Comparison of ENCODE assay signal across 9 cellular contexts in genomic region chr17:77834170-77835115, GRCh38.
A peak's percentile ranks its signal among the peaks of the same experiment; 100 is the strongest.
DNase-seq lines count a peak whose midpoint lies in the region; ATAC-seq, FAIRE-seq and TF ChIP-seq lines count a peak whose summit lies in the region.
"Had no signal": no experiment of that assay in that cellular context is flagged by ENCODE, and none has a peak within 500 bp of the region (broad histone marks: within the 10 kb centered on the region; RNA-seq: fewer than 3 reads in every experiment).

No MANE protein-coding gene starts in this region.

- no peak overlapping the region for H3K4ac ChIP-seq in H1 (replicated peaks; ENCODE audit: insufficient read length, low read depth, low read length)
- H3K4ac ChIP-seq in neuronal stem cell (ENCODE audit: low read length): no peak overlapping the region

- H2BK15ac ChIP-seq in H1 (ENCODE audit: low read length) (0 out of 2 replicates have a peak overlapping the region, but pooled peaks have one; percentile 61), neuronal stem cell (ENCODE audit: low read length) (peak overlapping the region; percentile 51)

- H2AK5ac ChIP-seq in H1 (ENCODE audit: low read depth, low read length) (no peak overlapping the region), neuronal stem cell (ENCODE audit: low read depth, low read length) (peak overlapping the region; percentile 50)

- no peaks in the 10 kb centered on the region for H3K27me3 ChIP-seq in H1 (replicated peaks in 1 of 4; ENCODE audit: control insufficient read depth in 3 of 4, extremely low read depth in 1 of 4, insufficient read depth in 3 of 4, low read length in 3 of 4)
- peaks cover 0 to 3% (median 0%) of the 10 kb centered on the region in 3 experiments for H3K27me3 ChIP-seq in neuronal stem cell (ENCODE audit: control insufficient read depth in 3 of 3, insufficient read depth in 3 of 3, low read depth in 1 of 3, low read length in 3 of 3)
- no peaks in the 10 kb centered on the region for H3K27me3 ChIP-seq in tibial artery

- no peaks in the 10 kb centered on the region for H3K79me1 ChIP-seq in H1 (ENCODE audit: low read depth, low read length)
- H3K79me1 ChIP-seq in neuronal stem cell (ENCODE audit: low read depth, low read length): no peaks in the 10 kb centered on the region

- DNase-seq in GM03348 (ENCODE audit: low spot score): peak; percentile 84
- peak; percentile 89 for DNase-seq in MV-4-11 (lab: John Stamatoyannopoulos, UW)
- DNase-seq in activated CD4-positive, alpha-beta T cell treated with anti-CD3 and anti-CD28 coated beads, Interleukin-2, amount 50 U/mL, for 4 hours: peak; percentile 54 to 61
- no peak for DNase-seq in H1 (ENCODE audit: low read depth in 1 of 2, low spot score in 2 of 2)
- DNase-seq in neuronal stem cell (ENCODE audit: low spot score): no peak
- peak; percentile 83 to 92 for DNase-seq in tibial artery

- H3K79me2 ChIP-seq in H1 (ENCODE audit: control insufficient read depth in 1 of 2, insufficient read depth in 2 of 2, low read length in 2 of 2): no peaks in the 10 kb centered on the region

- H3K18ac ChIP-seq in H1 (ENCODE audit: extremely low read depth, low read length) (peak overlapping the region; percentile 87), neuronal stem cell (ENCODE audit: low read length) (peak overlapping the region; percentile 84)

- ATAC-seq in HG03097 (IDR thresholded peaks at IDR 0.05; ENCODE audit: low FRiP score, unreplicated experiment) (no peak), GM21367 (IDR thresholded peaks at IDR 0.05; ENCODE audit: unreplicated experiment) (no peak)

- no peak overlapping the region for H3K14ac ChIP-seq in H1 (ENCODE audit: insufficient read length)
- no peak overlapping the region for H3K14ac ChIP-seq in neuronal stem cell (ENCODE audit: low read length)

- H3K4me1 ChIP-seq in H1 (replicated peaks in 1 of 4; ENCODE audit: control insufficient read depth in 3 of 4, insufficient read depth in 4 of 4, low read length in 3 of 4) (peaks cover 0 to 21% (median 14%) of the 10 kb centered on the region in 4 experiments; a peak in 5 of 7 replicates), neuronal stem cell (ENCODE audit: control insufficient read depth in 2 of 2, insufficient read depth in 1 of 2, low read depth in 1 of 2, low read length in 2 of 2) (peaks cover 30 to 32% of the 10 kb centered on the region in 2 donors), tibial artery (peaks cover 14 to 61% (median 39%) of the 10 kb centered on the region in 4 donors)

- H3K23ac ChIP-seq in H1 (ENCODE audit: insufficient read length) (no peak overlapping the region), neuronal stem cell (ENCODE audit: low read depth, low read length, poor library complexity) (no peak overlapping the region)

- no peak for TF ChIP-seq POLR2A in H1 (IDR thresholded peaks at IDR 0.05; ENCODE audit: control extremely low read depth in 1 of 2, low read depth in 2 of 2, low read length in 2 of 2)

- no peak overlapping the region for H4K5ac ChIP-seq in H1 (ENCODE audit: insufficient read length, low read depth, low read length)

- H3K4me3 ChIP-seq in H1 (ENCODE audit: extremely low read depth in 1 of 4, insufficient read depth in 2 of 4, low read depth in 3 of 4, low read length in 4 of 4) (no peak overlapping the region), neuronal stem cell (ENCODE audit: low read length in 2 of 2) (no peak overlapping the region), tibial artery (peak overlapping the region in 1 of 2 donors; percentile 12)

- no peaks in the 10 kb centered on the region for H3K23me2 ChIP-seq in H1 (ENCODE audit: low read depth, low read length)

- H3K27ac ChIP-seq in H1 (ENCODE audit: low read depth, low read length): no peak overlapping the region
- H3K27ac ChIP-seq in neuronal stem cell (replicated peaks; ENCODE audit: low read length): no peak overlapping the region
- peak overlapping the region; percentile 64 to 78 for H3K27ac ChIP-seq in tibial artery
- H3K27ac ChIP-seq: KMS-11 had no signal

- no peak for TF ChIP-seq RAD21 in H1 (IDR thresholded peaks at IDR 0.05 in 1 of 2, conservative IDR thresholded peaks at IDR 0.05 in 1 of 2; ENCODE audit: low read depth in 2 of 2, low read length in 2 of 2)

- TF ChIP-seq CTCF in H1 (IDR thresholded peaks at IDR 0.05; ENCODE audit: control extremely low read depth in 1 of 3, insufficient read depth in 1 of 3, low read depth in 1 of 3, low read length in 3 of 3) (no peak), tibial artery (IDR thresholded peaks at IDR 0.05) (no peak)

- H3K4me2 ChIP-seq in H1 (ENCODE audit: insufficient read depth in 1 of 2, low read depth in 2 of 2, low read length in 2 of 2): peak overlapping the region in 1 of 2 experiments; percentile 4; a peak in 1 of 4 replicates
- H3K4me2 ChIP-seq in neuronal stem cell (ENCODE audit: insufficient read depth, low read length, poor library complexity, severe bottlenecking): no peak overlapping the region
- H3K4me2 ChIP-seq: KMS-11 had no signal

- CTCF ChIA-PET in H1 (lab: Charles Lee; ENCODE audit: partially characterized antibody): interaction anchor here (0.5 to 2.1 kb wide), 7 partner anchors 14 to 208 kb away, joined by 3 to 6 read pairs (median 4); no protein-coding TSS in a partner anchor

- FAIRE-seq in H1 (lab: Jason Lieb, UNC): no peak

- H2BK5ac ChIP-seq in H1 (ENCODE audit: low read depth, low read length) (peak overlapping the region; percentile 84; the same call in 1 of the 2 replicates), neuronal stem cell (ENCODE audit: low read length) (peak overlapping the region; percentile 6)

- intact Hi-C loops in tibial artery (cut with DNase I; ENCODE audit: low total_unique reads): no loop called here

- 61% methylated on average over 12 of the region's 12 CpGs; no CpG with 5 or more reads in 1 of the 2 experiments for WGBS in H1 (ENCODE audit: extremely low coverage in 1 of 2, insufficient coverage in 1 of 2, insufficient read length in 1 of 2, insufficient replicate concordance in 2 of 2, low coverage in 1 of 2, low lambda C conversion rate in 2 of 2, missing lambda C conversion rate in 1 of 2), 2 experiments
- no CpG with 5 or more reads among the region's 12 CpGs for WGBS in neuronal stem cell (ENCODE audit: extremely low coverage in 2 of 2, insufficient read length in 2 of 2, insufficient replicate concordance in 1 of 2), 2 donors

- H3K9ac ChIP-seq in H1 (replicated peaks in 1 of 4; ENCODE audit: extremely low read depth in 1 of 4, low read depth in 3 of 4, low read length in 3 of 4) (no peak overlapping the region), neuronal stem cell (ENCODE audit: low read depth, low read length, poor library complexity) (peak overlapping the region; percentile 56)
- H3K9ac ChIP-seq: KMS-11 had no signal

- H2BK12ac ChIP-seq in H1 (ENCODE audit: low read depth, low read length) (peak overlapping the region; percentile 41; the same call in 1 of the 2 replicates), neuronal stem cell (ENCODE audit: low read length) (peak overlapping the region; percentile 1)

- no peaks in the 10 kb centered on the region for H3K9me3 ChIP-seq in H1 (ENCODE audit: insufficient read depth in 2 of 2, low read depth in 1 of 2, low read length in 1 of 2)
- no peaks in the 10 kb centered on the region for H3K9me3 ChIP-seq in neuronal stem cell (replicated peaks in 1 of 2; ENCODE audit: control insufficient read depth in 2 of 2, insufficient read depth in 1 of 2, low read depth in 1 of 2, low read length in 2 of 2)
- H3K9me3 ChIP-seq in tibial artery: no peaks in the 10 kb centered on the region

- H4K8ac ChIP-seq in H1 (ENCODE audit: extremely low read depth, insufficient read depth, low read length): no peak overlapping the region
- H4K8ac ChIP-seq in neuronal stem cell (ENCODE audit: low read depth, low read length): no peak overlapping the region

- H2AFZ ChIP-seq in H1 (ENCODE audit: low read length) (0 out of 2 replicates have a peak overlapping the region, but pooled peaks have one; percentile 24), neuronal stem cell (ENCODE audit: low read length) (peak overlapping the region; percentile 78)

- H3K56ac ChIP-seq in H1 (replicated peaks; ENCODE audit: insufficient read length, low read depth, low read length): no peak overlapping the region

- no peak overlapping the region for H4K91ac ChIP-seq in H1 (replicated peaks; ENCODE audit: insufficient read length, low read length)
- H4K91ac ChIP-seq in neuronal stem cell (ENCODE audit: low read depth, low read length, poor library complexity): no peak overlapping the region

- no peaks in the 10 kb centered on the region for H4K20me1 ChIP-seq in H1 (replicated peaks in 1 of 2; ENCODE audit: control insufficient read depth in 1 of 2, insufficient read depth in 2 of 2, low read length in 2 of 2)

- no peak overlapping the region for H2BK120ac ChIP-seq in H1 (replicated peaks; ENCODE audit: low read depth, low read length)
- no peak overlapping the region for H2BK120ac ChIP-seq in neuronal stem cell (ENCODE audit: low read depth, low read length)

- no peak for TF ChIP-seq EP300 in H1 (IDR thresholded peaks at IDR 0.05; ENCODE audit: borderline replicate concordance in 1 of 2, low read depth in 2 of 2, low read length in 2 of 2)

- no peak overlapping the region for H2BK20ac ChIP-seq in H1 (ENCODE audit: low read length)

- no peaks in the 10 kb centered on the region for H3K36me3 ChIP-seq in H1 (ENCODE audit: control insufficient read depth in 2 of 4, insufficient read depth in 4 of 4, low read length in 3 of 4)
- H3K36me3 ChIP-seq in neuronal stem cell (replicated peaks in 1 of 2; ENCODE audit: control insufficient read depth in 2 of 2, insufficient read depth in 2 of 2, low read length in 2 of 2): no peaks in the 10 kb centered on the region
- no peaks in the 10 kb centered on the region for H3K36me3 ChIP-seq in tibial artery

- POLR2A ChIA-PET in H1 (lab: Charles Lee; ENCODE audit: partially characterized antibody): interaction anchor here (0.7 kb wide), 1 partner anchor 13 kb away, joined by 3 read pairs; no protein-coding TSS in a partner anchor

TF ChIP-seq in H1, 55 proteins besides CTCF, POLR2A, EP300 and RAD21:
- TF ChIP-seq SAP30 (IDR thresholded peaks at IDR 0.05; ENCODE audit: insufficient read depth, insufficient replicate concordance, low read length) (no peak), JUND (IDR thresholded peaks at IDR 0.05; ENCODE audit: low read length) (peak; percentile 89), EGR1 (IDR thresholded peaks at IDR 0.05; ENCODE audit: borderline replicate concordance, low read depth, low read length) (no peak), GTF2F1 (IDR thresholded peaks at IDR 0.05; ENCODE audit: borderline replicate concordance, low read depth, low read length) (no peak), SRF (IDR thresholded peaks at IDR 0.05; ENCODE audit: low read depth, low read length) (no peak), CBX5 (IDR thresholded peaks at IDR 0.05; ENCODE audit: low read depth, low read length) (no peak), TAF1 (IDR thresholded peaks at IDR 0.05; ENCODE audit: low read depth, low read length) (no peak)

Comparison
In these comparisons a context has a peak if more than half of its experiments do, and no peak if none do; other contexts are left out.
1. DNase-seq: peak in GM03348 (single experiment), MV-4-11 (single experiment), activated CD4-positive, alpha-beta T cell treated with anti-CD3 and anti-CD28 coated beads, Interleukin-2, amount 50 U/mL, for 4 hours (2 of 2) and tibial artery (2 of 2); none in H1 (0 of 2) and neuronal stem cell (single experiment).
2. H3K27ac ChIP-seq: peak in tibial artery (2 of 2); none in H1 (single experiment) and neuronal stem cell (single experiment).